ENCODE assay signal across 8 cellular contexts in the genomic region with DNA sequence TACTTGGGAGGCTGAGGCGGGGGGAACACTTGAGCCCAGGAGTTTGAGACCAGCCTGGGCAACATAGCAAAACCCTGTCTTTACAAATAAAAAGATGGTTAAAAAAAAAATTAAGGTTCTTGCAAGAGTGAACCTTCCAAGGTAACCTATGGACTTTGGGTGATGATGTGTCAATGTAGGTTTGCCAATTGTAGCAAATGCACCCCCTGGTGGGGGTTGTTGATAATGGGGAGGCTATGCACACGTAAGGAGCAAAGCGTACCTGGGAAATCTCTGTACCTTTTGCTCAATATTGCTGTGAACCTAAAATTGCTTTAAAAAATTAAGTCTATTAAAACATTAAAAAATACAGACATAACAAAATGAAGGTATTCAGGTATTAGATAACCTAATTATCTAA.
DNase-seq lines count a peak whose midpoint lies in the region; ATAC-seq and TF ChIP-seq lines count a peak whose summit lies in the region.

No MANE protein-coding gene starts in this region.

- ATAC-seq in GM21529 (IDR thresholded peaks at IDR 0.05; ENCODE audit: unreplicated experiment), result peak; percentile 50
- ATAC-seq in HG03460 (IDR thresholded peaks at IDR 0.05; ENCODE audit: unreplicated experiment), result no peak

- H3K36me3 ChIP-seq in Peyer's patch, result no peaks in the 10 kb centered on the region

- no peak for TF ChIP-seq POLR2A in Peyer's patch (IDR thresholded peaks at IDR 0.05)

- H3K27me3 ChIP-seq in Peyer's patch, result no peaks in the 10 kb centered on the region

- DNase-seq in COLO829 (ENCODE audit: low spot score), result peak; percentile 5
- DNase-seq in Peyer's patch, result peak; percentile 17 to 58 (median 57)
- peak; percentile 37 for DNase-seq in fibroblast of mammary gland (ENCODE audit: low read depth)
- DNase-seq in stimulated activated CD4-positive, alpha-beta T cell treated with anti-CD3 and anti-CD28 coated beads, TNF-alpha, amount 100 ng/mL, for 24 hours (ENCODE audit: low read depth in 3 of 3), result peak in 2 of 3 experiments; percentile 6 to 18
- no peak for DNase-seq in HPDE6-E6E7 (ENCODE audit: extremely low spot score)
- DNase-seq in NCI-H2029 treated with DMSO at 0.1 percent for 48 hours (lab: John Stamatoyannopoulos, UW), result no peak

- H3K4me1 ChIP-seq in Peyer's patch, result no peaks in the 10 kb centered on the region

- H3K4me3 ChIP-seq in Peyer's patch (no peak overlapping the region), fibroblast of mammary gland (ENCODE audit: control insufficient read depth, low read depth, low read length) (no peak overlapping the region)

- TF ChIP-seq CTCF in Peyer's patch (IDR thresholded peaks at IDR 0.05) (peak in 4 of 6 experiments; percentile 32 to 73 (median 59)), fibroblast of mammary gland (conservative IDR thresholded peaks at IDR 0.05; ENCODE audit: control insufficient read depth, insufficient read depth, low read depth, low read length) (peak; percentile 59)

- H3K27ac ChIP-seq in Peyer's patch, result no peak overlapping the region

- no peaks in the 10 kb centered on the region for H3K9me3 ChIP-seq in Peyer's patch

Comparison
In these comparisons a context has a peak if more than half of its experiments do, and no peak if none do; other contexts are left out.
1. DNase-seq: peak in COLO829 (single experiment), Peyer's patch (3 of 3), fibroblast of mammary gland (single experiment) and stimulated activated CD4-positive, alpha-beta T cell treated with anti-CD3 and anti-CD28 coated beads, TNF-alpha, amount 100 ng/mL, for 24 hours (2 of 3); none in HPDE6-E6E7 (single experiment) and NCI-H2029 treated with DMSO at 0.1 percent for 48 hours (single experiment).